ENCODE assay signal across 1 cellular context in the genomic region with DNA sequence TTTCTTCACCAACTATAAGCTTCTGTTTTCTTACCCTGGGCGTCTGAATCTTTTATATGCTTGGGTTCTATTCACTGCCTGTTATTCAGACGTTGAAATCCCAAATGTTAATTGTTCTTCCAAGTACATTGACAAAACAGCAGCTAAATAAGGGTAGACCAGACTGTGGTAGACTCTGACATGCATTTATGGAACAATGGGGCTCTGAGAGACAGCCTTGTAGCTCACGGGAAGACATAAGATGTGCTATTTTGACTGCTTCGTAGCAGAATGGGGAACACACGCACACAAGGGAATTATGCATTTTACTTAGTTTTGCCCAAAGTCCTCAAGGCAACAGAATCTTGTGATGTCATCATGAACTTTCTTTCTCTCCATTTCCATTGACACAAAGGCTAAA.
TF ChIP-seq lines count a peak whose summit lies in the region.

No MANE protein-coding gene starts in this region.

TF ChIP-seq in neural cell, 6 proteins besides CTCF, POLR2A, EP300 and RAD21 (continued from another document):
- TF ChIP-seq MXI1 (conservative IDR thresholded peaks at IDR 0.05; ENCODE audit: poor library complexity, severe bottlenecking) (no peak), TAF1 (IDR thresholded peaks at IDR 0.05; ENCODE audit: low read depth) (no peak), SMC3 (conservative IDR thresholded peaks at IDR 0.05; ENCODE audit: poor library complexity) (no peak), EZH2 (IDR thresholded peaks at IDR 0.05; ENCODE audit: borderline replicate concordance, insufficient read depth, low read length, poor library complexity, severe bottlenecking) (no peak)
TF ChIP-seq in neural cell: peak in this region for 1.
